ENCODE assay signal across 19 cellular contexts in the genomic region with DNA sequence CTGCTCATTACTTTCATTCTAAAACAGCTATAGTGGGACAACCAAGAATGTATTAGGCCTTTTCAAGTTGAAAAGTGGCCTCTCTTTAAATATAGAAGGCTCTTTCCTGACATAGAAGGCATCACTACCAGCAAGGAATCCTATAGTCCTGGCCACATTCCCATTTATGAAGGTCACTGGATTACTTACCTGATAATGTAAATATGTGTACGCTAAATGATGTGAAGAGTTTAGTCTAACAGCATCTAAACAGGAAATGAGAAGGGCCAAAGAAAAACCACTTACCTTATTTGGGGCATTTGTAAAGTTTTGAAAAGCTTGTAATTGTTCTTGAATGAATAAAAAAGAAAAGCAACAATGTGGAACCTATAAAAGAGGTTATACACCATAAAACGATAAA.
"Had no signal": no experiment of that assay in that cellular context is flagged by ENCODE, and none has a peak within 500 bp of the region (broad histone marks: within the 10 kb centered on the region; RNA-seq: fewer than 3 reads in every experiment).

No MANE protein-coding gene starts in this region.

- H3K27ac ChIP-seq: colonic mucosa, left ventricle myocardium inferior, parathyroid adenoma, stomach, WERI-Rb-1 had no signal

- H3K9ac ChIP-seq: parathyroid adenoma had no signal

- H3K27me3 Mint-ChIP-seq: brain, naive B cell, type B pancreatic cell had no signal

- H3K9me3 ChIP-seq: colonic mucosa, left ventricle myocardium inferior, stomach had no signal

- H3K4me3 Mint-ChIP-seq: naive B cell, type B pancreatic cell had no signal

- H3K27me3 ChIP-seq: colonic mucosa, stomach had no signal

- H2AFZ ChIP-seq: parathyroid adenoma had no signal

- H3K4me2 ChIP-seq: smooth muscle cell had no signal

- H3K27ac Mint-ChIP-seq: activated naive CD4-positive, alpha-beta T cell treated with anti-CD3 and anti-CD28 coated beads, Interleukin-2, amount 50 U/mL, for 72 hours; type B pancreatic cell had no signal

- H3K36me3 ChIP-seq: colonic mucosa, left ventricle myocardium inferior, stomach, WERI-Rb-1 had no signal

- H3K9me3 Mint-ChIP-seq: activated naive CD4-positive, alpha-beta T cell treated with anti-CD3 and anti-CD28 coated beads, Interleukin-2, amount 50 U/mL, for 72 hours; naive B cell; type B pancreatic cell had no signal

- H3K4me3 ChIP-seq: colonic mucosa, left ventricle myocardium inferior, smooth muscle cell, stomach had no signal

- DNase-seq: activated CD4-positive, alpha-beta T cell treated with anti-CD3 and anti-CD28 coated beads for 1 hour; activated effector memory CD4-positive, alpha-beta T cell treated with anti-CD3 and anti-CD28 coated beads, Interleukin-2, amount 50 U/mL, for 16 hours; anterior cingulate cortex; colonic mucosa; foreskin melanocyte; glutamatergic neuron; left ventricle myocardium inferior; mammary epithelial cell; naive B cell; stimulated activated CD4-positive, alpha-beta T cell treated with anti-CD3 and anti-CD28 coated beads, Interleukin-4, amount 100 ng/mL, for 1 hour; stomach; T-helper 2 cell; WERI-Rb-1 had no signal

- H3K79me2 ChIP-seq: parathyroid adenoma had no signal

- H3K36me3 Mint-ChIP-seq: activated naive CD4-positive, alpha-beta T cell treated with anti-CD3 and anti-CD28 coated beads, Interleukin-2, amount 50 U/mL, for 72 hours; type B pancreatic cell had no signal

- ATAC-seq: activated naive CD4-positive, alpha-beta T cell treated with anti-CD3 and anti-CD28 coated beads, Interleukin-2, amount 50 U/mL, for 72 hours; sciatic nerve had no signal
